In genomic region chr7:12985752-12986151, GRCh38 we compare ENCODE assay signal across 19 cellular contexts.
DNase-seq lines count a peak whose midpoint lies in the region; FAIRE-seq and TF ChIP-seq lines count a peak whose summit lies in the region.
"Had no signal": no experiment of that assay in that cellular context is flagged by ENCODE, and none has a peak within 500 bp of the region (broad histone marks: within the 10 kb centered on the region; RNA-seq: fewer than 3 reads in every experiment).

No MANE protein-coding gene starts in this region.

- no peak for FAIRE-seq in H1 (lab: Jason Lieb, UNC)
- FAIRE-seq: GM12891, GM18507 had no signal

- no peak overlapping the region for H4K8ac ChIP-seq in H1 (ENCODE audit: extremely low read depth, insufficient read depth, low read length)

- TF ChIP-seq CTCF in H1 (IDR thresholded peaks at IDR 0.05; ENCODE audit: control extremely low read depth in 1 of 3, insufficient read depth in 1 of 3, low read depth in 1 of 3, low read length in 3 of 3) = no peak
- TF ChIP-seq CTCF in smooth muscle cell (IDR thresholded peaks at IDR 0.05; ENCODE audit: borderline replicate concordance, insufficient read depth, poor library complexity, severe bottlenecking) = no peak
- no peak for TF ChIP-seq CTCF in sigmoid colon (IDR thresholded peaks at IDR 0.05)
- TF ChIP-seq CTCF in OCI-LY7 (conservative IDR thresholded peaks at IDR 0.05; ENCODE audit: low read length) = no peak

- TF ChIP-seq POLR2A in H1 (IDR thresholded peaks at IDR 0.05; ENCODE audit: control extremely low read depth in 1 of 2, low read depth in 2 of 2, low read length in 2 of 2) = no peak
- TF ChIP-seq POLR2A in sigmoid colon (IDR thresholded peaks at IDR 0.05) = no peak

- no peak overlapping the region; the same call in 1 of the 2 replicates for H3K18ac ChIP-seq in H1 (ENCODE audit: extremely low read depth, low read length)

- no peak overlapping the region for H2BK20ac ChIP-seq in H1 (ENCODE audit: low read length)

- H3K9me2 ChIP-seq in OCI-LY7 (ENCODE audit: insufficient read depth, low read length) = no peaks in the 10 kb centered on the region
- H3K9me2 ChIP-seq in Karpas-422 (replicated peaks; ENCODE audit: insufficient read depth, low read length) = no peaks in the 10 kb centered on the region

- no peak overlapping the region for H2BK15ac ChIP-seq in H1 (ENCODE audit: low read length)

- H3K27me3 ChIP-seq in HUES48 (ENCODE audit: control insufficient read depth, insufficient read depth, low read length) (no peaks in the 10 kb centered on the region), H1 (replicated peaks in 1 of 4; ENCODE audit: control insufficient read depth in 3 of 4, extremely low read depth in 1 of 4, insufficient read depth in 3 of 4, low read length in 3 of 4) (peaks cover 0 to 1% (median 0%) of the 10 kb centered on the region in 4 experiments; a peak in 1 of 7 replicates), iPS-20b (ENCODE audit: insufficient read depth, low read length) (no peaks in the 10 kb centered on the region), smooth muscle cell (ENCODE audit: low read depth) (no peaks in the 10 kb centered on the region), sigmoid colon (no peaks in the 10 kb centered on the region), Karpas-422 (ENCODE audit: low read length) (no peaks in the 10 kb centered on the region)

- H2AK5ac ChIP-seq in H1 (ENCODE audit: low read depth, low read length) = no peak overlapping the region

- H2BK120ac ChIP-seq in H1 (replicated peaks; ENCODE audit: low read depth, low read length) = no peak overlapping the region

- H3K9me3 ChIP-seq in HUES48 (ENCODE audit: control insufficient read depth, insufficient read depth, low read length) = no peaks in the 10 kb centered on the region
- no peaks in the 10 kb centered on the region for H3K9me3 ChIP-seq in H1 (ENCODE audit: insufficient read depth in 2 of 2, low read depth in 1 of 2, low read length in 1 of 2)
- H3K9me3 ChIP-seq in iPS-20b (ENCODE audit: insufficient read depth, low read depth, low read length) = no peaks in the 10 kb centered on the region
- no peaks in the 10 kb centered on the region for H3K9me3 ChIP-seq in smooth muscle cell (replicated peaks; ENCODE audit: low read depth)
- no peaks in the 10 kb centered on the region for H3K9me3 ChIP-seq in sigmoid colon
- H3K9me3 ChIP-seq in OCI-LY7 (ENCODE audit: low read length) = no peaks in the 10 kb centered on the region
- H3K9me3 ChIP-seq in Karpas-422 (ENCODE audit: low read length) = no peaks in the 10 kb centered on the region
- H3K9me3 ChIP-seq: HAP-1 had no signal

- intact Hi-C loops in sigmoid colon (cut with DNase I) = no loop called here
- intact Hi-C loops in OCI-LY7 (cut with micrococcal nuclease; ENCODE audit: unreplicated experiment) = no loop called here

- H3K4me3 ChIP-seq in HUES48 (ENCODE audit: low read depth, low read length) (no peak overlapping the region), H1 (ENCODE audit: extremely low read depth in 1 of 4, insufficient read depth in 2 of 4, low read depth in 3 of 4, low read length in 4 of 4) (peak overlapping the region in 1 of 4 experiments; percentile 26; a peak in 1 of 8 replicates), iPS-20b (ENCODE audit: low read length) (peak overlapping the region; percentile 32; the same call in 1 of the 2 replicates), smooth muscle cell (no peak overlapping the region), sigmoid colon (no peak overlapping the region), OCI-LY7 (ENCODE audit: low read depth, low read length, poor library complexity, severe bottlenecking) (no peak overlapping the region), Karpas-422 (ENCODE audit: low read length) (no peak overlapping the region)
- H3K4me3 ChIP-seq: HAP-1 had no signal

- no peak overlapping the region for H3K56ac ChIP-seq in H1 (replicated peaks; ENCODE audit: insufficient read length, low read depth, low read length)

- no peak overlapping the region for H2AFZ ChIP-seq in H1 (ENCODE audit: low read length)
- peak overlapping the region; percentile 41 for H2AFZ ChIP-seq in smooth muscle cell (ENCODE audit: low read depth)
- H2AFZ ChIP-seq in OCI-LY7 (ENCODE audit: low read length) = no peak overlapping the region
- H2AFZ ChIP-seq in Karpas-422 (ENCODE audit: low read length) = no peak overlapping the region

- no peak overlapping the region for H4K91ac ChIP-seq in H1 (replicated peaks; ENCODE audit: insufficient read length, low read length)

- TF ChIP-seq EP300 in H1 (IDR thresholded peaks at IDR 0.05; ENCODE audit: borderline replicate concordance in 1 of 2, low read depth in 2 of 2, low read length in 2 of 2) (no peak), sigmoid colon (IDR thresholded peaks at IDR 0.05) (no peak)

- no peak overlapping the region for H2BK5ac ChIP-seq in H1 (ENCODE audit: low read depth, low read length)

- no peak overlapping the region for H3K14ac ChIP-seq in H1 (ENCODE audit: insufficient read length)

- CTCF ChIA-PET in H1 (lab: Charles Lee; ENCODE audit: partially characterized antibody) = no interaction called here
- CTCF ChIA-PET in OCI-LY7 (lab: Charles Lee; ENCODE audit: unreplicated experiment) = no interaction called here

- TF ChIP-seq RAD21 in H1 (IDR thresholded peaks at IDR 0.05 in 1 of 2, conservative IDR thresholded peaks at IDR 0.05 in 1 of 2; ENCODE audit: low read depth in 2 of 2, low read length in 2 of 2) = no peak

- WGBS in H1 (ENCODE audit: extremely low coverage in 1 of 2, insufficient coverage in 1 of 2, insufficient read length in 1 of 2, insufficient replicate concordance in 2 of 2, low coverage in 1 of 2, low lambda C conversion rate in 2 of 2, missing lambda C conversion rate in 1 of 2), 2 experiments = 26% methylated on average over 2 of the region's 2 CpGs; no CpG with 5 or more reads in 1 of the 2 experiments
- 78% methylated on average over 2 of the region's 2 CpGs for WGBS in smooth muscle cell (ENCODE audit: low lambda C conversion rate)
- WGBS in sigmoid colon, 2 donors = 78 to 84% methylated on average over 2 of the region's 2 CpGs

- POLR2A ChIA-PET in H1 (lab: Charles Lee; ENCODE audit: partially characterized antibody) = interaction anchor here (0.8 kb wide), 1 partner anchor 299 kb away, joined by 4 read pairs; no protein-coding TSS in a partner anchor
- POLR2A ChIA-PET in OCI-LY7 (lab: Charles Lee) = no interaction called here

- no peaks in the 10 kb centered on the region for H3K79me2 ChIP-seq in H1 (ENCODE audit: control insufficient read depth in 1 of 2, insufficient read depth in 2 of 2, low read length in 2 of 2)
- H3K79me2 ChIP-seq in smooth muscle cell (ENCODE audit: low read depth) = no peaks in the 10 kb centered on the region
- H3K79me2 ChIP-seq in OCI-LY7 (ENCODE audit: insufficient read depth, low read depth, low read length) = no peaks in the 10 kb centered on the region
- no peaks in the 10 kb centered on the region for H3K79me2 ChIP-seq in Karpas-422 (ENCODE audit: low read length)

- no peaks in the 10 kb centered on the region for H3K36me3 ChIP-seq in HUES48 (ENCODE audit: control insufficient read depth, insufficient read depth, low read length)
- no peaks in the 10 kb centered on the region for H3K36me3 ChIP-seq in H1 (ENCODE audit: control insufficient read depth in 2 of 4, insufficient read depth in 4 of 4, low read length in 3 of 4)
- no peaks in the 10 kb centered on the region for H3K36me3 ChIP-seq in iPS-20b (ENCODE audit: insufficient read depth, low read depth, low read length)
- no peaks in the 10 kb centered on the region for H3K36me3 ChIP-seq in smooth muscle cell (ENCODE audit: low read depth)
- H3K36me3 ChIP-seq in sigmoid colon = no peaks in the 10 kb centered on the region
- no peaks in the 10 kb centered on the region for H3K36me3 ChIP-seq in OCI-LY7 (ENCODE audit: insufficient read depth, low read length)
- H3K36me3 ChIP-seq in Karpas-422 (ENCODE audit: insufficient read depth, low read length) = no peaks in the 10 kb centered on the region
- H3K36me3 ChIP-seq: HAP-1 had no signal

- DNase-seq in H1 (ENCODE audit: low read depth in 1 of 2, low spot score in 2 of 2) (no peak), smooth muscle cell (lab: John Stamatoyannopoulos, UW; ENCODE audit: unreplicated experiment) (no peak), sigmoid colon (no peak), LoVo (ENCODE audit: low spot score) (no peak), OCI-LY7 (ENCODE audit: low spot score) (no peak), Karpas-422 (no peak)
- DNase-seq: C1 segment of cervical spinal cord; Calu3; CD4-positive, alpha-beta memory T cell; COR-L47; DMS53; DMS79 treated with DMSO at 0.1 percent for 48 hours; GF-D8; HFFc6 had no signal

- peak overlapping the region; percentile 83 for H4K5ac ChIP-seq in H1 (ENCODE audit: insufficient read length, low read depth, low read length)

- H3K4me1 ChIP-seq in HUES48 (ENCODE audit: control insufficient read depth, insufficient read depth, low read length) (peaks cover 26% of the 10 kb centered on the region), H1 (replicated peaks in 1 of 4; ENCODE audit: control insufficient read depth in 3 of 4, insufficient read depth in 4 of 4, low read length in 3 of 4) (peaks cover 2 to 15% (median 4%) of the 10 kb centered on the region in 4 experiments), iPS-20b (ENCODE audit: insufficient read depth, low read length) (peaks cover 22% of the 10 kb centered on the region; the same call in 1 of the 2 replicates), smooth muscle cell (ENCODE audit: low read depth) (peaks cover 4% of the 10 kb centered on the region), sigmoid colon (no peaks in the 10 kb centered on the region), OCI-LY7 (ENCODE audit: insufficient read depth, low read length, poor library complexity, severe bottlenecking) (no peaks in the 10 kb centered on the region), Karpas-422 (ENCODE audit: low read length) (no peaks in the 10 kb centered on the region)

- H2BK12ac ChIP-seq in H1 (ENCODE audit: low read depth, low read length) = no peak overlapping the region

- no peak overlapping the region for H3K4ac ChIP-seq in H1 (replicated peaks; ENCODE audit: insufficient read length, low read depth, low read length)

- H3F3A ChIP-seq in smooth muscle cell (ENCODE audit: low read depth) = no peaks in the 10 kb centered on the region

- no TSS peak for BruUV-seq in OCI-LY7 (replicated peaks; lab: Mats Ljungman, UMichigan)

- H3K27ac ChIP-seq in HUES48 (ENCODE audit: low read depth, low read length) = peak overlapping the region; percentile 68
- H3K27ac ChIP-seq in H1 (ENCODE audit: low read depth, low read length) = no peak overlapping the region
- H3K27ac ChIP-seq in iPS-20b (ENCODE audit: low read length) = peak overlapping the region; percentile 64
- H3K27ac ChIP-seq in smooth muscle cell (ENCODE audit: low read depth) = no peak overlapping the region
- H3K27ac ChIP-seq in sigmoid colon = no peak overlapping the region
- no peak overlapping the region for H3K27ac ChIP-seq in OCI-LY7 (ENCODE audit: low read depth, low read length, poor library complexity, severe bottlenecking)
- no peak overlapping the region for H3K27ac ChIP-seq in Karpas-422 (ENCODE audit: low read length)

- H3K79me1 ChIP-seq in H1 (ENCODE audit: low read depth, low read length) = no peaks in the 10 kb centered on the region

- H3K4me2 ChIP-seq in H1 (ENCODE audit: insufficient read depth in 1 of 2, low read depth in 2 of 2, low read length in 2 of 2) (peak overlapping the region in 1 of 2 experiments; percentile 48; a peak in 3 of 4 replicates), smooth muscle cell (no peak overlapping the region), OCI-LY7 (ENCODE audit: low read length) (no peak overlapping the region), Karpas-422 (ENCODE audit: low read depth, low read length, poor library complexity, severe bottlenecking) (no peak overlapping the region)

- H3K23ac ChIP-seq in H1 (ENCODE audit: insufficient read length) = no peak overlapping the region

- H3K23me2 ChIP-seq in H1 (ENCODE audit: low read depth, low read length) = no peaks in the 10 kb centered on the region

- H4K20me1 ChIP-seq in H1 (replicated peaks in 1 of 2; ENCODE audit: control insufficient read depth in 1 of 2, insufficient read depth in 2 of 2, low read length in 2 of 2) (no peaks in the 10 kb centered on the region), smooth muscle cell (ENCODE audit: low read depth) (no peaks in the 10 kb centered on the region), OCI-LY7 (ENCODE audit: insufficient read depth, low read length) (no peaks in the 10 kb centered on the region), Karpas-422 (ENCODE audit: insufficient read depth, low read depth, low read length) (no peaks in the 10 kb centered on the region)

- H3K9ac ChIP-seq in HUES48 (ENCODE audit: low read depth, low read length) (no peak overlapping the region), H1 (replicated peaks in 1 of 4; ENCODE audit: extremely low read depth in 1 of 4, low read depth in 3 of 4, low read length in 3 of 4) (no peak overlapping the region), iPS-20b (ENCODE audit: low read depth, low read length) (peak overlapping the region; percentile 42; the same call in 1 of the 2 replicates), smooth muscle cell (ENCODE audit: low read depth) (no peak overlapping the region), Karpas-422 (ENCODE audit: low read length) (no peak overlapping the region)

Comparison
In these comparisons a context has a peak if more than half of its experiments do, and no peak if none do; other contexts are left out.
1. H3K27ac ChIP-seq: peak in HUES48 (single experiment) and iPS-20b (single experiment); none in H1 (single experiment), smooth muscle cell (single experiment), sigmoid colon (0 of 4), OCI-LY7 (single experiment) and Karpas-422 (single experiment).